8 cellular contexts compared by ENCODE assay signal in genomic region chr3:99753268-99753975, GRCh38.
DNase-seq lines count a peak whose midpoint lies in the region; ATAC-seq and TF ChIP-seq lines count a peak whose summit lies in the region.

No MANE protein-coding gene starts in this region.

- H3K27ac Mint-ChIP-seq in activated CD4-positive, alpha-beta T cell treated with anti-CD3 and anti-CD28 coated beads, Interleukin-2, amount 10 ng/mL, durations not matched to agents 7 days and 5 days = no peak overlapping the region

- no peaks in the 10 kb centered on the region for H3K4me1 Mint-ChIP-seq in activated CD4-positive, alpha-beta T cell treated with anti-CD3 and anti-CD28 coated beads, Interleukin-2, amount 10 ng/mL, durations not matched to agents 7 days and 5 days

- no peaks in the 10 kb centered on the region for H3K27me3 ChIP-seq in kidney epithelial cell (ENCODE audit: control insufficient read depth, insufficient read depth, low read length)
- H3K27me3 ChIP-seq in testis = no peaks in the 10 kb centered on the region

- no peak overlapping the region for H3K4me3 Mint-ChIP-seq in activated CD4-positive, alpha-beta T cell treated with anti-CD3 and anti-CD28 coated beads, Interleukin-2, amount 10 ng/mL, durations not matched to agents 7 days and 5 days

- H3K9me3 Mint-ChIP-seq in activated CD4-positive, alpha-beta T cell treated with anti-CD3 and anti-CD28 coated beads, Interleukin-2, amount 10 ng/mL, durations not matched to agents 7 days and 5 days = no peaks in the 10 kb centered on the region

- no peak for TF ChIP-seq POLR2A in testis (IDR thresholded peaks at IDR 0.05)

- H3K36me3 Mint-ChIP-seq in activated CD4-positive, alpha-beta T cell treated with anti-CD3 and anti-CD28 coated beads, Interleukin-2, amount 10 ng/mL, durations not matched to agents 7 days and 5 days (ENCODE audit: low read depth) = no peaks in the 10 kb centered on the region

- WGBS in testis, 2 donors = 19 to 26% methylated on average over 3 of the region's 3 CpGs

- peak; percentile 72 for TF ChIP-seq CTCF in kidney epithelial cell (IDR thresholded peaks at IDR 0.05; ENCODE audit: insufficient read depth, low read length, poor library complexity, severe bottlenecking)
- TF ChIP-seq CTCF in testis (IDR thresholded peaks at IDR 0.05) = peak; percentile 60 to 70 (median 65)

- DNase-seq in activated CD4-positive, alpha-beta T cell treated with anti-CD3 and anti-CD28 coated beads, Interleukin-2, amount 10 ng/mL, durations not matched to agents 7 days and 5 days = peak; percentile 27
- no peak for DNase-seq in activated CD4-positive, alpha-beta T cell treated with anti-CD3 and anti-CD28 coated beads for 1 hour
- DNase-seq in HPDE6-E6E7 (ENCODE audit: extremely low spot score) (peak; percentile 60), OCI-M2 (lab: John Stamatoyannopoulos, UW; ENCODE audit: unreplicated experiment) (peak; percentile 14), T47D (ENCODE audit: low read depth in 1 of 2, low spot score in 1 of 2) (peak; percentile 14 to 70), kidney epithelial cell (ENCODE audit: low read depth) (peak; percentile 41), testis (peak; percentile 61)

- intact Hi-C loops in testis (cut with DNase I; ENCODE audit: low total_unique reads) = no loop called here

- in situ Hi-C loops in T47D (cut with HindIII; ENCODE audit: low pct_unique_long_range_greater_than_20kb, low sequenced_read_pairs) = no loop called here

- H3K27me3 Mint-ChIP-seq in activated CD4-positive, alpha-beta T cell treated with anti-CD3 and anti-CD28 coated beads, Interleukin-2, amount 10 ng/mL, durations not matched to agents 7 days and 5 days = peaks cover 24% of the 10 kb centered on the region

- H3K9me3 ChIP-seq in testis = no peaks in the 10 kb centered on the region

- H3K4me1 ChIP-seq in testis = no peaks in the 10 kb centered on the region

- ATAC-seq in GM21390 (IDR thresholded peaks at IDR 0.05; ENCODE audit: unreplicated experiment) = peak; percentile 92

- H3K36me3 ChIP-seq in kidney epithelial cell (ENCODE audit: control insufficient read depth, insufficient read depth, low read length) (no peaks in the 10 kb centered on the region), testis (ENCODE audit: low read depth, missing control alignments) (no peaks in the 10 kb centered on the region)

- CTCF ChIA-PET in activated CD4-positive, alpha-beta T cell treated with anti-CD3 and anti-CD28 coated beads, Interleukin-2, amount 10 ng/mL, durations not matched to agents 7 days and 5 days (lab: Charles Lee) = no interaction called here

- H3K4me3 ChIP-seq in kidney epithelial cell (ENCODE audit: low read depth, low read length) (no peak overlapping the region), testis (no peak overlapping the region)

- H3K27ac ChIP-seq in testis = no peak overlapping the region

- POLR2A ChIA-PET in activated CD4-positive, alpha-beta T cell treated with anti-CD3 and anti-CD28 coated beads, Interleukin-2, amount 10 ng/mL, durations not matched to agents 7 days and 5 days (lab: Charles Lee) = no interaction called here
